In genomic region chr22:42090596-42091445, GRCh38 we compare ENCODE assay signal across 1 cellular context.
TF ChIP-seq lines count a peak whose summit lies in the region.

NDUFA6 (minus strand) TSS chr22:42090772; CDS start chr22:42090744, 28 bp downstream.

TF ChIP-seq in HepG2, 621 proteins besides CTCF, POLR2A, EP300 and RAD21 (continued from another document and continues in another):
- TF ChIP-seq PRDM10 (CRISPR knock-in tag; IDR thresholded peaks at IDR 0.05; ENCODE audit: low read depth) (peak; percentile 95), ZUFSP (CRISPR knock-in tag; IDR thresholded peaks at IDR 0.05; ENCODE audit: borderline replicate concordance) (no peak), ZNF263 (CRISPR knock-in tag; IDR thresholded peaks at IDR 0.05) (peak; percentile 44; the same call in 1 of the 2 replicates), ZNF256 (CRISPR knock-in tag; conservative IDR thresholded peaks at IDR 0.05) (peak; percentile 82; the same call in 1 of the 2 replicates), ZBTB1 (CRISPR knock-in tag; IDR thresholded peaks at IDR 0.05; ENCODE audit: borderline replicate concordance) (no peak), ZBTB49 (CRISPR knock-in tag; IDR thresholded peaks at IDR 0.05; ENCODE audit: borderline replicate concordance) (no peak), ZNF576 (CRISPR knock-in tag; IDR thresholded peaks at IDR 0.05) (no peak), JUNB (CRISPR knock-in tag; IDR thresholded peaks at IDR 0.05; ENCODE audit: borderline replicate concordance) (no peak), DNMT1 (CRISPR knock-in tag; IDR thresholded peaks at IDR 0.05) (no peak), ZNF280D (CRISPR knock-in tag; IDR thresholded peaks at IDR 0.05) (no peak), ZNF317 (CRISPR knock-in tag; IDR thresholded peaks at IDR 0.05) (peak; percentile 87), HNF4A (CRISPR knock-in tag; IDR thresholded peaks at IDR 0.05) (peak; percentile 95), TAF15 (IDR thresholded peaks at IDR 0.05; ENCODE audit: low read depth, low read length, poor library complexity, severe bottlenecking) (peak; percentile 49), CBX1 (IDR thresholded peaks at IDR 0.05; ENCODE audit: low read depth) (peak; percentile 24), BHLHE40 (IDR thresholded peaks at IDR 0.05; ENCODE audit: low read length) (peak; percentile 84), DDIT3 (CRISPR knock-in tag; IDR thresholded peaks at IDR 0.05) (no peak), RARG (CRISPR knock-in tag; IDR thresholded peaks at IDR 0.05; ENCODE audit: low read depth) (no peak), ZZZ3 (CRISPR knock-in tag; IDR thresholded peaks at IDR 0.05; ENCODE audit: borderline replicate concordance) (no peak; the same call in 1 of the 2 replicates), MAX (IDR thresholded peaks at IDR 0.05) (peak; percentile 80), MED8 (CRISPR knock-in tag; IDR thresholded peaks at IDR 0.05; ENCODE audit: insufficient replicate concordance) (no peak), ZNF782 (CRISPR knock-in tag; IDR thresholded peaks at IDR 0.05; ENCODE audit: borderline replicate concordance) (peak; percentile 21; the same call in 1 of the 2 replicates), ZNF543 (CRISPR knock-in tag; IDR thresholded peaks at IDR 0.05) (peak; percentile 76; the same call in 1 of the 2 replicates), MXD4 (CRISPR knock-in tag; IDR thresholded peaks at IDR 0.05) (peak; percentile 65), PRMT3 (CRISPR knock-in tag; IDR thresholded peaks at IDR 0.05; ENCODE audit: borderline replicate concordance, low read depth) (no peak), ZBTB34 (CRISPR knock-in tag; IDR thresholded peaks at IDR 0.05) (0 out of 2 replicates have a peak, but pooled peaks have one; percentile 61), ZNF468 (CRISPR knock-in tag; IDR thresholded peaks at IDR 0.05) (0 out of 2 replicates have a peak, but pooled peaks have one; percentile 26), KLF12 (CRISPR knock-in tag; IDR thresholded peaks at IDR 0.05; ENCODE audit: borderline replicate concordance) (peak; percentile 47; the same call in 1 of the 2 replicates), REXO4 (CRISPR knock-in tag; IDR thresholded peaks at IDR 0.05; ENCODE audit: borderline replicate concordance) (no peak; the same call in 1 of the 2 replicates), STAG1 (CRISPR knock-in tag; IDR thresholded peaks at IDR 0.05) (peak; percentile 90), TBX2 (CRISPR knock-in tag; IDR thresholded peaks at IDR 0.05; ENCODE audit: borderline replicate concordance) (peak; percentile 70), NCOA2 (CRISPR knock-in tag; IDR thresholded peaks at IDR 0.05) (no peak), DR1 (CRISPR knock-in tag; IDR thresholded peaks at IDR 0.05) (peak; percentile 84; the same call in 1 of the 2 replicates), ZNF615 (CRISPR knock-in tag; IDR thresholded peaks at IDR 0.05; ENCODE audit: borderline replicate concordance) (no peak), ZNF674 (CRISPR knock-in tag; IDR thresholded peaks at IDR 0.05; ENCODE audit: low read depth) (no peak), ZGPAT (CRISPR knock-in tag; IDR thresholded peaks at IDR 0.05) (peak; percentile 87), FOXO4 (CRISPR knock-in tag; conservative IDR thresholded peaks at IDR 0.05) (no peak), ZHX1 (CRISPR knock-in tag; IDR thresholded peaks at IDR 0.05; ENCODE audit: low read depth) (peak; percentile 87), IRX3 (CRISPR knock-in tag; IDR thresholded peaks at IDR 0.05; ENCODE audit: borderline replicate concordance, low read depth) (peak; percentile 70; the same call in 1 of the 2 replicates), SIN3A (IDR thresholded peaks at IDR 0.05; ENCODE audit: borderline replicate concordance, low read depth, low read length) (peak; percentile 35; the same call in 1 of the 2 replicates), ZNF570 (CRISPR knock-in tag; IDR thresholded peaks at IDR 0.05; ENCODE audit: borderline replicate concordance) (no peak), AGO1 (IDR thresholded peaks at IDR 0.05; ENCODE audit: low read depth, low read length, poor library complexity, severe bottlenecking) (peak; percentile 57), ZNF484 (CRISPR knock-in tag; IDR thresholded peaks at IDR 0.05; ENCODE audit: borderline replicate concordance, low read depth) (no peak), MAFF (IDR thresholded peaks at IDR 0.05; ENCODE audit: low read depth, low read length) (no peak)
